Comparison of ENCODE assay signal across 21 cellular contexts in the genomic region with DNA sequence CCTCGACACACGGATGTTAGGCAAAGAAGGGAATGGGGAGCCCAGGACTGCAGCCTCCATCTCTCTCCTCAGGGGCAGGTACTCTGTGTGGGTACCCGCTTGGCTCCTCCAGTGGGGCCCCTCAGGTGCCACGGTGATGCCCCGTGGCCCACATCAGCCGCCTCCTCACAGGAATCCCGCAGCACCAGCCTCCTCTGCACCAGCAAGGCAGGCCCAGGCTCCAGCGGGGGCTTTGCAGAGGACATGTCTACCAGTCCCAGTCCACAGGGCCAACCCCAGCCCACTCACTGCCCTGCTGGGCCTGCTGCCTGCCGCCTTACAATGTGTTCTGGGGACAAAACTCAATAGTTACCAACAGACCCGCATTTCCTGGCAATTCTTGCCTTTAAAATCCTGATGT.
"Had no signal": no experiment of that assay in that cellular context is flagged by ENCODE, and none has a peak within 500 bp of the region (broad histone marks: within the 10 kb centered on the region; RNA-seq: fewer than 3 reads in every experiment).

No MANE protein-coding gene starts in this region.

- H3K27ac ChIP-seq: RWPE1, SJCRH30 had no signal

- ATAC-seq: HepG2, SK-N-SH treated with all-trans-retinoic acid at 6 μM for 48 hours had no signal

- H3K4me1 ChIP-seq: SJCRH30 had no signal

- H3K9me3 ChIP-seq: MG63, SJCRH30 had no signal

- DNase-seq: IMR-90, Karpas-422, KG1, MG63, NCI-H1092, NCI-H1105 treated with DMSO at 0.1 percent for 48 hours, NCI-H1417 treated with DMSO at 0.1 percent for 48 hours, NCI-H146, NCI-H1694 treated with DMSO at 0.1 percent for 48 hours, NCI-H1930, NCI-H2081, NCI-H2107, NCI-H2227 treated with DMSO at 0.1 percent for 48 hours, NCI-H524, NCI-H526 treated with DMSO at 0.1 percent for 48 hours, NCI-H748 treated with DMSO at 0.1 percent for 48 hours, SHP77 treated with DMSO at 0.1 percent for 48 hours, SJCRH30 had no signal

- H3K36me3 ChIP-seq: MG63, SJCRH30 had no signal

- FAIRE-seq: HepG2 had no signal

- H3K4me3 ChIP-seq: MG63, SJCRH30 had no signal

- H3K27me3 ChIP-seq: SJCRH30 had no signal
